In genomic region chr11:59753650-59754493, GRCh38 we compare ENCODE assay signal across 8 cellular contexts. TPM values are rescaled to one million over a fixed set of nuclear protein-coding genes. Genes with fewer than 3 reads are reported as not detected.
DNase-seq lines count a peak whose midpoint lies in the region; ATAC-seq and TF ChIP-seq lines count a peak whose summit lies in the region.

No MANE protein-coding gene starts in this region.

- peak overlapping the region; percentile 78 for H3K4me3 Mint-ChIP-seq in activated naive CD4-positive, alpha-beta T cell treated with anti-CD3 and anti-CD28 coated beads, Interleukin-2, amount 10 ng/mL, durations not matched to agents 7 days and 5 days
- H3K4me3 Mint-ChIP-seq in osteocyte (ENCODE audit: unreplicated experiment), result peak overlapping the region; percentile 95

- H3K27ac Mint-ChIP-seq in activated naive CD4-positive, alpha-beta T cell treated with anti-CD3 and anti-CD28 coated beads, Interleukin-2, amount 10 ng/mL, durations not matched to agents 7 days and 5 days, result peak overlapping the region; percentile 67
- H3K27ac Mint-ChIP-seq in osteocyte (ENCODE audit: unreplicated experiment), result peak overlapping the region; percentile 43

- H3K36me3 ChIP-seq in thoracic aorta, result no peaks in the 10 kb centered on the region

- H3K4me1 ChIP-seq in thoracic aorta (ENCODE audit: control insufficient read depth in 1 of 2, low read depth in 2 of 2), result peaks cover 7 to 13% of the 10 kb centered on the region in 2 donors

- peaks cover 29% of the 10 kb centered on the region for H3K4me1 Mint-ChIP-seq in activated naive CD4-positive, alpha-beta T cell treated with anti-CD3 and anti-CD28 coated beads, Interleukin-2, amount 10 ng/mL, durations not matched to agents 7 days and 5 days
- H3K4me1 Mint-ChIP-seq in osteocyte (ENCODE audit: unreplicated experiment), result peaks cover 21% of the 10 kb centered on the region

- H3K9me3 ChIP-seq in thoracic aorta, result no peaks in the 10 kb centered on the region

- H3K36me3 Mint-ChIP-seq in activated naive CD4-positive, alpha-beta T cell treated with anti-CD3 and anti-CD28 coated beads, Interleukin-2, amount 10 ng/mL, durations not matched to agents 7 days and 5 days, result peaks cover 11% of the 10 kb centered on the region
- H3K36me3 Mint-ChIP-seq in osteocyte (ENCODE audit: unreplicated experiment), result peaks cover 3% of the 10 kb centered on the region

- H3K27me3 Mint-ChIP-seq in activated naive CD4-positive, alpha-beta T cell treated with anti-CD3 and anti-CD28 coated beads, Interleukin-2, amount 10 ng/mL, durations not matched to agents 7 days and 5 days, result peaks cover 22% of the 10 kb centered on the region
- peaks cover 2% of the 10 kb centered on the region for H3K27me3 Mint-ChIP-seq in osteocyte (ENCODE audit: unreplicated experiment)

- peak overlapping the region; percentile 96 to 97 for H3K27ac ChIP-seq in thoracic aorta

- TF ChIP-seq CTCF in LNCaP clone FGC (IDR thresholded peaks at IDR 0.05; ENCODE audit: control insufficient read depth, extremely low read depth, insufficient read depth), result peak; percentile 92
- TF ChIP-seq CTCF in osteocyte (IDR thresholded peaks at IDR 0.05), result peak; percentile 94
- TF ChIP-seq CTCF in thoracic aorta (IDR thresholded peaks at IDR 0.05), result peak; percentile 95

- CTCF ChIA-PET in activated naive CD4-positive, alpha-beta T cell treated with anti-CD3 and anti-CD28 coated beads, Interleukin-2, amount 10 ng/mL, durations not matched to agents 7 days and 5 days (lab: Charles Lee), result interaction anchor here (0.7 to 7.2 kb wide), 14 partner anchors 9 to 217 kb away, joined by 3 to 121 read pairs (median 4); partner anchors contain the start of genes MRPL16 and PATL1

- no peaks in the 10 kb centered on the region for H3K27me3 ChIP-seq in thoracic aorta (replicated peaks; ENCODE audit: insufficient read depth)

- H3K4me3 ChIP-seq in LNCaP clone FGC (ENCODE audit: low read depth, low read length), result peak overlapping the region; percentile 80
- H3K4me3 ChIP-seq in thoracic aorta, result peak overlapping the region; percentile 99

- H3K9me3 Mint-ChIP-seq in activated naive CD4-positive, alpha-beta T cell treated with anti-CD3 and anti-CD28 coated beads, Interleukin-2, amount 10 ng/mL, durations not matched to agents 7 days and 5 days, result no peaks in the 10 kb centered on the region
- H3K9me3 Mint-ChIP-seq in osteocyte (ENCODE audit: unreplicated experiment), result no peaks in the 10 kb centered on the region

- peak; percentile 86 for DNase-seq in ELR (ENCODE audit: low read depth)
- peak; percentile 15 for DNase-seq in GOT3 (lab: John Stamatoyannopoulos, UW)
- DNase-seq in LNCaP clone FGC (ENCODE audit: low read depth), result no peak
- DNase-seq in SK-N-DZ (ENCODE audit: low spot score), result peak; percentile 67
- peak; percentile 90 for DNase-seq in activated naive CD4-positive, alpha-beta T cell treated with anti-CD3 and anti-CD28 coated beads, Interleukin-2, amount 10 ng/mL, durations not matched to agents 7 days and 5 days
- peak; percentile 82 for DNase-seq in glomerular visceral epithelial cell (ENCODE audit: extremely low spot score)
- peak; percentile 93 for DNase-seq in osteocyte (ENCODE audit: extremely low spot score, unreplicated experiment)
- DNase-seq in thoracic aorta (ENCODE audit: low spot score), result peak; percentile 55

- peak; percentile 74 for ATAC-seq in thoracic aorta (ENCODE audit: insufficient number of reproducible peaks, low FRiP score, low read depth)

RNA-seq across cellular contexts. Expression of gene STX3, which starts 1.3 kb away (rescaled TPM):
- 4.4 and 5.0 TPM in 2 replicates for polyA plus RNA-seq in SK-N-DZ (2014; cell fraction: cytosol; rRNA removed)
- polyA plus RNA-seq in SK-N-DZ (2014; cell fraction: nucleus; rRNA removed), result 2.3 and 4.3 TPM in 2 replicates
- total RNA-seq in osteocyte (16.5 and 17.8 TPM in 2 replicates), thoracic aorta (10 to 100 TPM; 25.7 to 32.2 TPM)

RNA-seq across cellular contexts. Expression of gene OR10V1, which starts 40.2 kb away (rescaled TPM):
- polyA plus RNA-seq in SK-N-DZ (2014; cell fraction: cytosol; rRNA removed), result not detected in 2 replicates
- not detected in 2 replicates for polyA plus RNA-seq in SK-N-DZ (2014; cell fraction: nucleus; rRNA removed)
- total RNA-seq in osteocyte (not detected in 2 replicates), thoracic aorta (not detected)

RNA-seq across cellular contexts. Expression of gene MRPL16, which starts 56.7 kb away (rescaled TPM):
- polyA plus RNA-seq in SK-N-DZ (2014; cell fraction: cytosol; rRNA removed), result 42.8 and 56.6 TPM in 2 replicates
- polyA plus RNA-seq in SK-N-DZ (2014; cell fraction: nucleus; rRNA removed), result 31.6 and 32.3 TPM in 2 replicates
- total RNA-seq in osteocyte (36.5 and 42.0 TPM in 2 replicates), thoracic aorta (10 to 100 TPM; 23.6 to 28.1 TPM)
